Comparison of ENCODE assay signal across 18 cellular contexts in the genomic region with DNA sequence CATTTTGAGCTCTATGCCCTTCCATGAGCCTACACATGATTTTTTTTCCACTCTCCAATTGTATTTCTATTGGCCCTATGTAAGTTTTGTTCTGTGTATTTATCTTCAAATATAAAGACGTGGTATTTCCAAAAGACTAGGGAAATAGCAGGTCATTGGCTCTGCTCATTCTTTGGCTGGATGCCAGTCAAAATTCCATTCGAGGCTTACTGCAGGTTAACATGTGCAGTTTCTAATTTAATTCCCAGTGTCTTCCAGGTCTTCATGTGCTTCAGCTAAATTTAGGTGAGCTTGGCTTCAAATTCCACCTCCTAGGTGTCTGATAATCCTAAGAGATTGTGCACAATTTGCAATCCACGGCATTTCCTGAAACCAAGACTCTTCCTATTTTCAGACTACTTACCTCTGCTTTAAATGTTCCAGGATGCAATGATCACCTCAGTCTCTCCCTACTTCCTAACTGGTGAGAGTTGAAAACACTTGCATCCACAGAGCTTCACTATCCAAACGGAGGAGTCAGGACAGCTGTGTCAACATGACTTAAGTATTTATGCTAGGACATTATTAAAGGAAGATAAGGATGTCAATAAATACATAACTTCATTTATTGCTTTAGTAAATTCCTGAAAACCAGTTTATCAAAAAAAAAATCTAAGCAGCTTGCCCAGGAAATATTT.
DNase-seq lines count a peak whose midpoint lies in the region; ATAC-seq and FAIRE-seq lines count a peak whose summit lies in the region.
"Had no signal": no experiment of that assay in that cellular context is flagged by ENCODE, and none has a peak within 500 bp of the region (broad histone marks: within the 10 kb centered on the region; RNA-seq: fewer than 3 reads in every experiment).

No MANE protein-coding gene starts in this region.

- FAIRE-seq in HTR-8/SVneo (lab: Jason Lieb, UNC), result no peak
- FAIRE-seq: GM12878, HepG2 had no signal

- no peak for ATAC-seq in GM18520 (IDR thresholded peaks at IDR 0.05; ENCODE audit: unreplicated experiment)
- no peak for ATAC-seq in GM19351 (IDR thresholded peaks at IDR 0.05; ENCODE audit: unreplicated experiment)
- ATAC-seq: GM12878, GM23338, HepG2 had no signal

- peak; percentile 91 for DNase-seq in DMS53 treated with DMSO at 0.1 percent for 48 hours (lab: John Stamatoyannopoulos, UW; ENCODE audit: unreplicated experiment)
- peak; percentile 18 for DNase-seq in NCI-H510A treated with DMSO at 0.1 percent for 48 hours (lab: John Stamatoyannopoulos, UW)
- peak; percentile 16 for DNase-seq in brain pericyte (ENCODE audit: low read depth, low spot score)
- DNase-seq in myocyte (ENCODE audit: low read depth), result peak; percentile 12
- DNase-seq in HTR-8/SVneo (ENCODE audit: insufficient read length, low spot score), result no peak
- DNase-seq: C1 segment of cervical spinal cord, DMS79 treated with DMSO at 0.1 percent for 48 hours, GDM1, NCI-H1105 treated with DMSO at 0.1 percent for 48 hours, NCI-H187, NCI-H345, NCI-H69, RPMI8226 had no signal
